1 cellular context compared by ENCODE assay signal in the genomic region with DNA sequence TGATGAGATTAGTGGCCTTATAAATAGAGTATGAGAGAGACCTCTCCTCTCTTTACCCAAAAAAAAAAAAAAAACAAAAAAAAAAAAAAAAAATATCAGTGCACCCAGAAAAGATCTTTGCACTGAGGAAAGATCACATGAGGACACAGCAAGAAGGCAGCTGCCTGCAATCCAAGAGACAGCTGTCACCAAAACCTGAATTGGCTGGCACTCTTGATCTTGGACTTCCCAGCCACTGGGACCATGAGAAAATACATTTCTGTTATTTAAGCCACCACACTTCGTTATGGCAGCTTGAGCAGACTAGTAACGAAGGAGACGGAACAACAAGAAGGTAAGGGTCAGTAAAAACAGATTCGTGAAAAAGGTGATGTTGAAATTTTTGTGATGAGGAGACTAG.
TF ChIP-seq lines count a peak whose summit lies in the region.

No MANE protein-coding gene starts in this region.

TF ChIP-seq in K562, 482 proteins besides CTCF, POLR2A, EP300 and RAD21:
- TF ChIP-seq SRSF7 (optimal IDR thresholded peaks at IDR 0.05; ENCODE audit: low read depth, low read length) (no peak), GTF2E2 (tag; IDR thresholded peaks at IDR 0.05) (no peak), LEF1 (IDR thresholded peaks at IDR 0.05) (no peak), IRF2 (CRISPR knock-in tag; IDR thresholded peaks at IDR 0.05) (no peak), YY1 (IDR thresholded peaks at IDR 0.05; ENCODE audit: borderline replicate concordance in 1 of 3, control insufficient read depth in 1 of 3, extremely low read depth in 1 of 3, insufficient read depth in 3 of 3, insufficient read length in 1 of 3, insufficient replicate concordance in 2 of 3, low read depth in 1 of 3, low read length in 2 of 3) (no peak), ZNF311 (CRISPR knock-in tag; IDR thresholded peaks at IDR 0.05) (no peak), ZNF551 (CRISPR knock-in tag; IDR thresholded peaks at IDR 0.05) (no peak), TEAD2 (tag; IDR thresholded peaks at IDR 0.05) (no peak), ZNF124 (CRISPR knock-in tag; IDR thresholded peaks at IDR 0.05) (no peak), JUNB (CRISPR knock-in tag; conservative IDR thresholded peaks at IDR 0.05) (no peak), SMARCB1 (IDR thresholded peaks at IDR 0.05; ENCODE audit: insufficient read length, low read depth) (no peak), GABPB1 (CRISPR knock-in tag; IDR thresholded peaks at IDR 0.05) (no peak), HDAC3 (IDR thresholded peaks at IDR 0.05; ENCODE audit: borderline replicate concordance, partially characterized antibody) (no peak), NR1H2 (CRISPR knock-in tag; IDR thresholded peaks at IDR 0.05) (no peak)
- TF ChIP-seq, protein P1, sequence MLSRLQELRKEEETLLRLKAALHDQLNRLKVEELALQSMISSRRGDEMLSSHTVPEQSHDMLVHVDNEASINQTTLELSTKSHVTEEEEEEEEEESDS (CRISPR knock-in tag; IDR thresholded peaks at IDR 0.05): no peak
- TF ChIP-seq, protein P2, sequence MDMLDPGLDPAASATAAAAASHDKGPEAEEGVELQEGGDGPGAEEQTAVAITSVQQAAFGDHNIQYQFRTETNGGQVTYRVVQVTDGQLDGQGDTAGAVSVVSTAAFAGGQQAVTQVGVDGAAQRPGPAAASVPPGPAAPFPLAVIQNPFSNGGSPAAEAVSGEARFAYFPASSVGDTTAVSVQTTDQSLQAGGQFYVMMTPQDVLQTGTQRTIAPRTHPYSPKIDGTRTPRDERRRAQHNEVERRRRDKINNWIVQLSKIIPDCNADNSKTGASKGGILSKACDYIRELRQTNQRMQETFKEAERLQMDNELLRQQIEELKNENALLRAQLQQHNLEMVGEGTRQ (CRISPR knock-in tag; IDR thresholded peaks at IDR 0.05): no peak
